ENCODE assay signal across 8 cellular contexts in genomic region chr12:47307680-47308399, GRCh38.
A peak's percentile ranks its signal among the peaks of the same experiment; 100 is the strongest.
DNase-seq lines count a peak whose midpoint lies in the region; ATAC-seq and TF ChIP-seq lines count a peak whose summit lies in the region.

No MANE protein-coding gene starts in this region.

- no peaks in the 10 kb centered on the region for H3K36me3 ChIP-seq in WERI-Rb-1
- H3K36me3 ChIP-seq in tibial nerve = no peaks in the 10 kb centered on the region

- TF ChIP-seq CTCF in AG04450 (IDR thresholded peaks at IDR 0.05; ENCODE audit: low read depth, low read length) (peak; percentile 77), WERI-Rb-1 (IDR thresholded peaks at IDR 0.05; ENCODE audit: low read depth, low read length) (peak; percentile 52; the same call in 1 of the 2 replicates), tibial nerve (IDR thresholded peaks at IDR 0.05) (peak in 4 of 5 experiments; percentile 11 to 45 (median 34))

- peak; percentile 23 for DNase-seq in AG04450 (ENCODE audit: low read depth, low spot score)
- DNase-seq in NCI-H2081 treated with DMSO at 0.1 percent for 48 hours (lab: John Stamatoyannopoulos, UW) = peak; percentile 37
- DNase-seq in WERI-Rb-1 = peak; percentile 18
- peak; percentile 45 for DNase-seq in dedifferentiated amniotic fluid mesenchymal stem cell (ENCODE audit: extremely low spot score)
- peak; percentile 54 for DNase-seq in mucosa of gallbladder (ENCODE audit: low spot score)
- DNase-seq in tibial nerve (ENCODE audit: low spot score in 2 of 2) = no peak

- H3K9me3 ChIP-seq in AG04450 (ENCODE audit: control insufficient read depth, insufficient read depth, low read length) (peaks cover 10% of the 10 kb centered on the region; the same call in 1 of the 2 replicates), WERI-Rb-1 (ENCODE audit: severe bottlenecking) (no peaks in the 10 kb centered on the region), tibial nerve (no peaks in the 10 kb centered on the region)

- H3K4me3 ChIP-seq in AG04450 (ENCODE audit: low read depth, low read length) = no peak overlapping the region
- no peak overlapping the region for H3K4me3 ChIP-seq in WERI-Rb-1 (ENCODE audit: low read depth, low read length)
- H3K4me3 ChIP-seq in tibial nerve = peak overlapping the region in 2 of 4 donors; percentile 5 to 31

- no peak overlapping the region for H3K27ac ChIP-seq in AG04450 (ENCODE audit: low read depth, low read length)
- no peak overlapping the region for H3K27ac ChIP-seq in WERI-Rb-1
- no peak overlapping the region for H3K27ac ChIP-seq in tibial nerve

- no peak for TF ChIP-seq EP300 in tibial nerve (IDR thresholded peaks at IDR 0.05)

- peak; percentile 84 for ATAC-seq in GM18517 (IDR thresholded peaks at IDR 0.05; ENCODE audit: unreplicated experiment)
- peak; percentile 77 for ATAC-seq in HG03039 (IDR thresholded peaks at IDR 0.05; ENCODE audit: unreplicated experiment)

- CTCF ChIA-PET in AG04450 (lab: Charles Lee) = interaction anchor here (0.6 to 7.1 kb wide), 4 partner anchors 123 to 275 kb away, joined by 3 to 76 read pairs (median 4); no protein-coding TSS in a partner anchor

- H3K4me1 ChIP-seq in tibial nerve = no peaks in the 10 kb centered on the region

- TF ChIP-seq POLR2A in tibial nerve (IDR thresholded peaks at IDR 0.05) = no peak

- WGBS in tibial nerve, 2 donors = 54 to 64% methylated on average over 7 of the region's 7 CpGs

- POLR2A ChIA-PET in AG04450 (lab: Yijun Ruan, JAX) = interaction anchor here (1.0 kb wide), 1 partner anchor 225 kb away, joined by 3 read pairs; no protein-coding TSS in a partner anchor

- no peaks in the 10 kb centered on the region for H3K27me3 ChIP-seq in AG04450 (ENCODE audit: control insufficient read depth, insufficient read depth, low read length)
- peaks cover 12% of the 10 kb centered on the region for H3K27me3 ChIP-seq in WERI-Rb-1 (ENCODE audit: insufficient read depth, low read depth, severe bottlenecking)
- no peaks in the 10 kb centered on the region for H3K27me3 ChIP-seq in tibial nerve

Comparison
In these comparisons a context has a peak if more than half of its experiments do, and no peak if none do; other contexts are left out.
1. DNase-seq: peak in AG04450 (single experiment), NCI-H2081 treated with DMSO at 0.1 percent for 48 hours (single experiment), WERI-Rb-1 (single experiment), dedifferentiated amniotic fluid mesenchymal stem cell (single experiment) and mucosa of gallbladder (single experiment); none in tibial nerve (0 of 2).
2. Peak in every context shown above with its lines, with median percentiles within 50 percentile points of each other: CTCF ChIP-seq.